Comparison of ENCODE assay signal across 1 cellular context in genomic region chr6:99416226-99416625, GRCh38.
TF ChIP-seq lines count a peak whose summit lies in the region.

No MANE protein-coding gene starts in this region.

TF ChIP-seq in IMR-90, 13 proteins besides CTCF, POLR2A, EP300 and RAD21 (continued from another document):
- TF ChIP-seq CHD1 (IDR thresholded peaks at IDR 0.05; ENCODE audit: low read depth, low read length) (no peak), BHLHE40 (IDR thresholded peaks at IDR 0.05; ENCODE audit: low read depth, low read length) (no peak), MAFK (IDR thresholded peaks at IDR 0.05; ENCODE audit: low read depth, low read length) (no peak), SMC3 (IDR thresholded peaks at IDR 0.05; ENCODE audit: low read depth, low read length) (no peak), MXI1 (IDR thresholded peaks at IDR 0.05; ENCODE audit: borderline replicate concordance, low read depth, low read length) (no peak), NFE2L2 (IDR thresholded peaks at IDR 0.05; ENCODE audit: low read depth, low read length) (no peak), CEBPB (IDR thresholded peaks at IDR 0.05; ENCODE audit: low read depth, low read length) (no peak)
- TF ChIP-seq, protein P1, sequence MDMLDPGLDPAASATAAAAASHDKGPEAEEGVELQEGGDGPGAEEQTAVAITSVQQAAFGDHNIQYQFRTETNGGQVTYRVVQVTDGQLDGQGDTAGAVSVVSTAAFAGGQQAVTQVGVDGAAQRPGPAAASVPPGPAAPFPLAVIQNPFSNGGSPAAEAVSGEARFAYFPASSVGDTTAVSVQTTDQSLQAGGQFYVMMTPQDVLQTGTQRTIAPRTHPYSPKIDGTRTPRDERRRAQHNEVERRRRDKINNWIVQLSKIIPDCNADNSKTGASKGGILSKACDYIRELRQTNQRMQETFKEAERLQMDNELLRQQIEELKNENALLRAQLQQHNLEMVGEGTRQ (IDR thresholded peaks at IDR 0.05; ENCODE audit: low read depth, low read length), result no peak
- TF ChIP-seq, protein P2, sequence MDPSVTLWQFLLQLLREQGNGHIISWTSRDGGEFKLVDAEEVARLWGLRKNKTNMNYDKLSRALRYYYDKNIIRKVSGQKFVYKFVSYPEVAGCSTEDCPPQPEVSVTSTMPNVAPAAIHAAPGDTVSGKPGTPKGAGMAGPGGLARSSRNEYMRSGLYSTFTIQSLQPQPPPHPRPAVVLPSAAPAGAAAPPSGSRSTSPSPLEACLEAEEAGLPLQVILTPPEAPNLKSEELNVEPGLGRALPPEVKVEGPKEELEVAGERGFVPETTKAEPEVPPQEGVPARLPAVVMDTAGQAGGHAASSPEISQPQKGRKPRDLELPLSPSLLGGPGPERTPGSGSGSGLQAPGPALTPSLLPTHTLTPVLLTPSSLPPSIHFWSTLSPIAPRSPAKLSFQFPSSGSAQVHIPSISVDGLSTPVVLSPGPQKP (IDR thresholded peaks at IDR 0.05; ENCODE audit: borderline replicate concordance, low read depth, low read length), result no peak
TF ChIP-seq in IMR-90: peak in this region for 0.
